ENCODE assay signal across 1 cellular context in genomic region chr9:137242329-137243204, GRCh38.
A peak's percentile ranks its signal among the peaks of the same experiment; 100 is the strongest.
TF ChIP-seq lines count a peak whose summit lies in the region.

No MANE protein-coding gene starts in this region.

TF ChIP-seq in H1, 55 proteins besides CTCF, POLR2A, EP300 and RAD21:
- TF ChIP-seq SP1 (IDR thresholded peaks at IDR 0.05; ENCODE audit: low read depth, low read length) (peak; percentile 32; the same call in 1 of the 2 replicates), POLR2AphosphoS5 (IDR thresholded peaks at IDR 0.05; ENCODE audit: low read depth, low read length) (peak; percentile 12; the same call in 1 of the 2 replicates), ZNF274 (IDR thresholded peaks at IDR 0.05; ENCODE audit: borderline replicate concordance, extremely low read depth, low read length) (no peak), CHD7 (IDR thresholded peaks at IDR 0.05; ENCODE audit: insufficient replicate concordance, low read length) (no peak)
